Comparison of ENCODE assay signal across 1 cellular context in the genomic region with DNA sequence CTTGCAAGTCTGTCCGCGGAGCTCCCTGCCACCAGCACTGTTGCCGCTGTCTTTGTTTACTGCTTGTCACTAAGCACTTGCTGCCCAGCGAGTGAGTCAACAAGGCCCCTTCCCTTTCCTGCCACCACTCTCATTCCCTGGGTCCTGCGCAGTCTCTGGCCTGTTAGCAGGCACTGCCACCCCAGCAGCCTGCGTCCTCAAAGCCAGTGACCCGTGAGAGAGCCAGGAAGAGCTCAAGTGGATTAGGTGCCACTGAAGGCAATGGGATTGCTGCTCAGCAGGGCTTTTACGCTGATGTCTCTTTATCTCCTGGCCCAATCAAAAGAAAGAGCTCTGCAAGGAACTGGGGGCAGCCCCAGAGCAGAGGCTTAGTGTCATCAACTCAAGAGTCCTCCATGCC.
TF ChIP-seq lines count a peak whose summit lies in the region.

Gene FRMPD2, minus strand, starts transcription at position 61 of the 400 bp plus-strand sequence. CDS start 129 bp downstream, outside the sequence.

TF ChIP-seq in GM23338, 12 proteins besides CTCF, POLR2A, EP300 and RAD21 (continued from another document):
- TF ChIP-seq, protein P1, sequence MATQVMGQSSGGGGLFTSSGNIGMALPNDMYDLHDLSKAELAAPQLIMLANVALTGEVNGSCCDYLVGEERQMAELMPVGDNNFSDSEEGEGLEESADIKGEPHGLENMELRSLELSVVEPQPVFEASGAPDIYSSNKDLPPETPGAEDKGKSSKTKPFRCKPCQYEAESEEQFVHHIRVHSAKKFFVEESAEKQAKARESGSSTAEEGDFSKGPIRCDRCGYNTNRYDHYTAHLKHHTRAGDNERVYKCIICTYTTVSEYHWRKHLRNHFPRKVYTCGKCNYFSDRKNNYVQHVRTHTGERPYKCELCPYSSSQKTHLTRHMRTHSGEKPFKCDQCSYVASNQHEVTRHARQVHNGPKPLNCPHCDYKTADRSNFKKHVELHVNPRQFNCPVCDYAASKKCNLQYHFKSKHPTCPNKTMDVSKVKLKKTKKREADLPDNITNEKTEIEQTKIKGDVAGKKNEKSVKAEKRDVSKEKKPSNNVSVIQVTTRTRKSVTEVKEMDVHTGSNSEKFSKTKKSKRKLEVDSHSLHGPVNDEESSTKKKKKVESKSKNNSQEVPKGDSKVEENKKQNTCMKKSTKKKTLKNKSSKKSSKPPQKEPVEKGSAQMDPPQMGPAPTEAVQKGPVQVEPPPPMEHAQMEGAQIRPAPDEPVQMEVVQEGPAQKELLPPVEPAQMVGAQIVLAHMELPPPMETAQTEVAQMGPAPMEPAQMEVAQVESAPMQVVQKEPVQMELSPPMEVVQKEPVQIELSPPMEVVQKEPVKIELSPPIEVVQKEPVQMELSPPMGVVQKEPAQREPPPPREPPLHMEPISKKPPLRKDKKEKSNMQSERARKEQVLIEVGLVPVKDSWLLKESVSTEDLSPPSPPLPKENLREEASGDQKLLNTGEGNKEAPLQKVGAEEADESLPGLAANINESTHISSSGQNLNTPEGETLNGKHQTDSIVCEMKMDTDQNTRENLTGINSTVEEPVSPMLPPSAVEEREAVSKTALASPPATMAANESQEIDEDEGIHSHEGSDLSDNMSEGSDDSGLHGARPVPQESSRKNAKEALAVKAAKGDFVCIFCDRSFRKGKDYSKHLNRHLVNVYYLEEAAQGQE (IDR thresholded peaks at IDR 0.05; ENCODE audit: unreplicated experiment), result no peak
TF ChIP-seq in GM23338: peak in this region for 0.
